18 cellular contexts compared by ENCODE assay signal in the genomic region with DNA sequence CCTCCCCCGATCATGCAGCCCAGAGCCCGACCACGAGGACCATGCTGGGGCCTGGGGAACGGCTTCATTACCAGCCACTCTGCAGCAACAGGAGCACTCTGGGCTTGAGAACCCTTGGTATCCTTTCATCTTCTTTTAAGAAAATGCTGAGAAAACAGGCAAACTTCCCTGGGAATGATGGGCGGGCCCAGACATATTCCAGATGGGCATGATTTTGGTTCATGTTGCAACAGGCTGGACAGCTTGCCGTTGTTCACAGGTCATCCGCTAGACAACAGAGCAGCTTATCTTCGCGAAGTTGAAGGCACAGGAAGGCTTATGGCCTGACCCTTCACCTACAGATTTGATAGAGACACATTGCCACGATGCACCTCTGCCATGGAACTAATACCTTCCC.
DNase-seq lines count a peak whose midpoint lies in the region; ATAC-seq and TF ChIP-seq lines count a peak whose summit lies in the region.
"Had no signal": no experiment of that assay in that cellular context is flagged by ENCODE, and none has a peak within 500 bp of the region (broad histone marks: within the 10 kb centered on the region; RNA-seq: fewer than 3 reads in every experiment).

No MANE protein-coding gene starts in this region.

- no peak overlapping the region for H3K9ac ChIP-seq in IMR-90 (ENCODE audit: low read depth, low read length)

- H3K56ac ChIP-seq in IMR-90 (ENCODE audit: extremely low read depth, insufficient read depth, low read length): no peak overlapping the region

- no peak overlapping the region for H2BK15ac ChIP-seq in IMR-90 (ENCODE audit: low read depth, low read length)

- no peaks in the 10 kb centered on the region; a peak in 1 of 4 replicates for H3K79me1 ChIP-seq in IMR-90 (ENCODE audit: low read depth in 1 of 2, low read length in 2 of 2)

- no peak overlapping the region for H3K18ac ChIP-seq in IMR-90 (ENCODE audit: low read depth, low read length)

- H3K36me3 ChIP-seq in IMR-90 (ENCODE audit: control insufficient read depth, insufficient read depth, low read length) (no peaks in the 10 kb centered on the region), gastroesophageal sphincter (no peaks in the 10 kb centered on the region), tibial artery (no peaks in the 10 kb centered on the region), ovary (no peaks in the 10 kb centered on the region)
- H3K36me3 ChIP-seq: right lobe of liver, suprapubic skin had no signal

- TF ChIP-seq EP300 in gastroesophageal sphincter (IDR thresholded peaks at IDR 0.05) (no peak), ovary (IDR thresholded peaks at IDR 0.05) (no peak)

- no peak overlapping the region for H4K5ac ChIP-seq in IMR-90 (ENCODE audit: low read depth, low read length)

- TF ChIP-seq POLR2A in IMR-90 (IDR thresholded peaks at IDR 0.05; ENCODE audit: low read depth, low read length): no peak
- no peak for TF ChIP-seq POLR2A in gastroesophageal sphincter (IDR thresholded peaks at IDR 0.05)
- no peak for TF ChIP-seq POLR2A in ovary (IDR thresholded peaks at IDR 0.05)

- no peak for TF ChIP-seq CTCF in IMR-90 (conservative IDR thresholded peaks at IDR 0.05; ENCODE audit: low read depth, low read length)
- TF ChIP-seq CTCF in gastroesophageal sphincter (IDR thresholded peaks at IDR 0.05): no peak
- no peak for TF ChIP-seq CTCF in tibial artery (IDR thresholded peaks at IDR 0.05)
- no peak for TF ChIP-seq CTCF in ovary (IDR thresholded peaks at IDR 0.05)

- H4K20me1 ChIP-seq in IMR-90 (ENCODE audit: insufficient read depth, low read length): peaks cover 3% of the 10 kb centered on the region; the same call in 1 of the 2 replicates

- H3K9me1 ChIP-seq in IMR-90 (ENCODE audit: insufficient read depth, low read length): peaks cover 3% of the 10 kb centered on the region; the same call in 1 of the 2 replicates

- peak; percentile 23 for DNase-seq in IMR-90
- peak; percentile 84 for DNase-seq in amniotic epithelial cell (ENCODE audit: low read depth)
- no peak for DNase-seq in tibial artery
- no peak for DNase-seq in ovary
- DNase-seq in NCI-H1436 treated with DMSO at 0.1 percent for 48 hours (lab: John Stamatoyannopoulos, UW): no peak
- DNase-seq in activated CD8-positive, alpha-beta memory T cell treated with anti-CD3 and anti-CD28 coated beads, Interleukin-2, amount 50 U/mL, for 4 hours: no peak
- DNase-seq: activated CD8-positive, alpha-beta memory T cell treated with anti-CD3 and anti-CD28 coated beads, Interleukin-2, amount 10 ng/mL, durations not matched to agents 7 days and 5 days; activated effector memory CD4-positive, alpha-beta T cell treated with Interleukin-2 at 50 U/mL for 16 hours; amygdala; CD4-positive, CD25-positive, alpha-beta regulatory T cell; kidney glomerular epithelial cell; NCI-H1092; nucleus accumbens; SIG-M5 had no signal

- H2AFZ ChIP-seq in IMR-90 (replicated peaks; ENCODE audit: low read length, poor library complexity): no peak overlapping the region

- H2AK5ac ChIP-seq in IMR-90 (ENCODE audit: low read depth, low read length): no peak overlapping the region

- dilution Hi-C loops in IMR-90 (cut with HindIII; ENCODE audit: low sequenced_read_pairs, unreplicated experiment): no loop called here

- H3K14ac ChIP-seq in IMR-90 (replicated peaks; ENCODE audit: low read depth, low read length): 0 out of 2 replicates have a peak overlapping the region, but pooled peaks have one; percentile 10

- H3K9me3 ChIP-seq in IMR-90 (ENCODE audit: control insufficient read depth, insufficient read depth, low read length) (no peaks in the 10 kb centered on the region), gastroesophageal sphincter (no peaks in the 10 kb centered on the region), tibial artery (no peaks in the 10 kb centered on the region), ovary (no peaks in the 10 kb centered on the region)
- H3K9me3 ChIP-seq: mucosa of descending colon, right lobe of liver, suprapubic skin had no signal

- no peak overlapping the region for H3K4me2 ChIP-seq in IMR-90 (ENCODE audit: low read depth, low read length)

- no TSS peak for BruUV-seq in IMR-90 (replicated peaks; lab: Mats Ljungman, UMichigan)

- H3K4me3 ChIP-seq in IMR-90 (ENCODE audit: insufficient read depth, low read depth, low read length) (no peak overlapping the region), gastroesophageal sphincter (no peak overlapping the region), tibial artery (no peak overlapping the region), ovary (no peak overlapping the region)
- H3K4me3 ChIP-seq: mucosa of descending colon, right lobe of liver, suprapubic skin had no signal

- H3K23ac ChIP-seq in IMR-90 (ENCODE audit: low read depth, low read length): no peak overlapping the region

- H2BK20ac ChIP-seq in IMR-90 (ENCODE audit: low read depth, low read length): no peak overlapping the region

- no peak overlapping the region for H4K8ac ChIP-seq in IMR-90 (ENCODE audit: low read depth in 2 of 2, low read length in 2 of 2)

- H3K4ac ChIP-seq in IMR-90 (ENCODE audit: low read depth, low read length): no peak overlapping the region

- CTCF ChIA-PET in IMR-90 (lab: Yijun Ruan, JAX): no interaction called here

- H3K4me1 ChIP-seq in IMR-90 (ENCODE audit: control insufficient read depth, insufficient read depth, low read length) (no peaks in the 10 kb centered on the region; the same call in 1 of the 2 replicates), gastroesophageal sphincter (peaks cover 0 to 77% (median 14%) of the 10 kb centered on the region in 3 donors), tibial artery (peaks cover 0 to 70% (median 48%) of the 10 kb centered on the region in 4 donors), ovary (ENCODE audit: insufficient read depth) (peaks cover 4% of the 10 kb centered on the region)

- no peak overlapping the region for H2BK120ac ChIP-seq in IMR-90 (ENCODE audit: low read depth, low read length)

- H4K91ac ChIP-seq in IMR-90 (ENCODE audit: insufficient read depth, low read depth, low read length): no peak overlapping the region

- ATAC-seq in IMR-90 (ENCODE audit: low read depth) (0 out of 2 replicates have a peak, but pooled peaks have one; percentile 32), gastroesophageal sphincter (no peak)
- ATAC-seq: activated CD8-positive, alpha-beta memory T cell treated with anti-CD3 and anti-CD28 coated beads, Interleukin-2, amount 10 ng/mL, durations not matched to agents 7 days and 5 days; mucosa of descending colon; right lobe of liver had no signal

- POLR2A ChIA-PET in IMR-90 (lab: Charles Lee; ENCODE audit: unreplicated experiment): no interaction called here

- in situ Hi-C loops in IMR-90 (cut with MboI; ENCODE audit: low sequenced_read_pairs): no loop called here

- intact Hi-C loops in IMR-90 (cut with micrococcal nuclease) (no loop called here), tibial artery (cut with DNase I; ENCODE audit: low total_unique reads) (loop anchor here (10.0 kb wide), 1 partner anchor 59 kb away; no protein-coding TSS in a partner anchor), ovary (cut with DNase I) (no loop called here)

- no peaks in the 10 kb centered on the region for H3K27me3 ChIP-seq in IMR-90 (ENCODE audit: control insufficient read depth, insufficient read depth, low read length)
- H3K27me3 ChIP-seq in gastroesophageal sphincter: no peaks in the 10 kb centered on the region
- H3K27me3 ChIP-seq in tibial artery: no peaks in the 10 kb centered on the region
- H3K27me3 ChIP-seq in ovary: no peaks in the 10 kb centered on the region
- H3K27me3 ChIP-seq: right lobe of liver, suprapubic skin had no signal

- H3K27ac ChIP-seq in IMR-90 (ENCODE audit: insufficient read depth, low read length) (no peak overlapping the region), gastroesophageal sphincter (peak overlapping the region in 3 of 4 donors; percentile 21 to 82 (median 69)), tibial artery (peak overlapping the region; percentile 13 to 68), ovary (no peak overlapping the region)
- H3K27ac ChIP-seq: right lobe of liver, suprapubic skin had no signal

- 69% methylated on average over 5 of the region's 10 CpGs; no CpG with 5 or more reads in 1 of the 2 experiments for WGBS in IMR-90 (ENCODE audit: extremely low coverage in 2 of 2, insufficient read length in 1 of 2), 2 experiments
- WGBS in gastroesophageal sphincter (ENCODE audit: low coverage in 1 of 2), 2 donors: 83 to 92% methylated on average over 1 to 6 of the region's 10 CpGs
- 82 to 86% (median 85%) methylated on average over 10 of the region's 10 CpGs for WGBS in ovary, 3 donors

- H2AK9ac ChIP-seq in IMR-90 (replicated peaks; ENCODE audit: low read depth, low read length, poor library complexity): no peak overlapping the region

- no peak overlapping the region for H2BK5ac ChIP-seq in IMR-90 (ENCODE audit: low read depth, low read length, poor library complexity, severe bottlenecking)

- no peak for TF ChIP-seq RAD21 in IMR-90 (IDR thresholded peaks at IDR 0.05; ENCODE audit: low read length)

TF ChIP-seq in IMR-90, 13 proteins besides CTCF, POLR2A, EP300 and RAD21 (continues in another document):
- TF ChIP-seq SMC3 (IDR thresholded peaks at IDR 0.05; ENCODE audit: low read depth, low read length): no peak
- TF ChIP-seq NFE2L2 (IDR thresholded peaks at IDR 0.05; ENCODE audit: low read depth, low read length): no peak
- no peak for TF ChIP-seq MAZ (IDR thresholded peaks at IDR 0.05; ENCODE audit: borderline replicate concordance, low read depth, low read length)
- no peak for TF ChIP-seq FOS (IDR thresholded peaks at IDR 0.05; ENCODE audit: low read depth, low read length)
- TF ChIP-seq USF2 (IDR thresholded peaks at IDR 0.05; ENCODE audit: low read depth, low read length): no peak
- TF ChIP-seq MAFK (IDR thresholded peaks at IDR 0.05; ENCODE audit: low read depth, low read length): no peak
- TF ChIP-seq, protein P1, sequence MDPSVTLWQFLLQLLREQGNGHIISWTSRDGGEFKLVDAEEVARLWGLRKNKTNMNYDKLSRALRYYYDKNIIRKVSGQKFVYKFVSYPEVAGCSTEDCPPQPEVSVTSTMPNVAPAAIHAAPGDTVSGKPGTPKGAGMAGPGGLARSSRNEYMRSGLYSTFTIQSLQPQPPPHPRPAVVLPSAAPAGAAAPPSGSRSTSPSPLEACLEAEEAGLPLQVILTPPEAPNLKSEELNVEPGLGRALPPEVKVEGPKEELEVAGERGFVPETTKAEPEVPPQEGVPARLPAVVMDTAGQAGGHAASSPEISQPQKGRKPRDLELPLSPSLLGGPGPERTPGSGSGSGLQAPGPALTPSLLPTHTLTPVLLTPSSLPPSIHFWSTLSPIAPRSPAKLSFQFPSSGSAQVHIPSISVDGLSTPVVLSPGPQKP (IDR thresholded peaks at IDR 0.05; ENCODE audit: borderline replicate concordance, low read depth, low read length): no peak
- TF ChIP-seq CEBPB (IDR thresholded peaks at IDR 0.05; ENCODE audit: low read depth, low read length): no peak

Comparison
In these comparisons a context has a peak if more than half of its experiments do, and no peak if none do; other contexts are left out.
1. DNase-seq: peak in IMR-90 (single experiment) and amniotic epithelial cell (single experiment); none in tibial artery (0 of 2), ovary (0 of 5), NCI-H1436 treated with DMSO at 0.1 percent for 48 hours (single experiment) and activated CD8-positive, alpha-beta memory T cell treated with anti-CD3 and anti-CD28 coated beads, Interleukin-2, amount 50 U/mL, for 4 hours (single experiment).
2. H3K27ac ChIP-seq: peak in gastroesophageal sphincter (3 of 4) and tibial artery (2 of 2); none in IMR-90 (single experiment) and ovary (0 of 2).